ENCODE assay signal across 9 cellular contexts in genomic region chr7:3043544-3044395, GRCh38. TPM values are rescaled to one million over a fixed set of nuclear protein-coding genes. Genes with fewer than 3 reads are reported as not detected.
A peak's percentile ranks its signal among the peaks of the same experiment; 100 is the strongest.
DNase-seq lines count a peak whose midpoint lies in the region; ATAC-seq and FAIRE-seq lines count a peak whose summit lies in the region.
"Had no signal": no experiment of that assay in that cellular context is flagged by ENCODE, and none has a peak within 500 bp of the region (broad histone marks: within the 10 kb centered on the region; RNA-seq: fewer than 3 reads in every experiment).

Gene CARD11 (minus strand): TSS chr7:3043867. CDS start chr7:2958506, 85,361 bp downstream.

- no peak within 1 kb of the TSS for H2AK5ac ChIP-seq in mesendoderm (ENCODE audit: low read length)

- H3K79me2 ChIP-seq in mesendoderm (ENCODE audit: control insufficient read depth, insufficient read depth, low read length) = peaks cover 2% of the 10 kb centered on the region

- peak within 1 kb of the TSS; percentile 97 for H3K18ac ChIP-seq in mesendoderm (ENCODE audit: low read length)

- peak; percentile 55 for DNase-seq in GM19239 (ENCODE audit: insufficient read length, low spot score)
- DNase-seq in NAMALWA (ENCODE audit: low spot score) = peak; percentile 77
- peak; percentile 52 for DNase-seq in activated naive CD4-positive, alpha-beta T cell treated with Interleukin-2 at 50 U/mL for 16 hours
- DNase-seq in mesendoderm = peak; percentile 87
- no peak for DNase-seq in NCI-H524 (lab: John Stamatoyannopoulos, UW)

- peaks cover 3% of the 10 kb centered on the region for H3K79me1 ChIP-seq in mesendoderm (ENCODE audit: low read length)

- no peaks in the 10 kb centered on the region for H3K27me3 ChIP-seq in mesendoderm (ENCODE audit: insufficient read depth, low read length, poor library complexity)

- H3K4ac ChIP-seq in mesendoderm (ENCODE audit: low read depth, low read length) = peak within 1 kb of the TSS; percentile 77

- no peak within 1 kb of the TSS for H4K5ac ChIP-seq in mesendoderm (ENCODE audit: low read length)

- no peak within 1 kb of the TSS for H3K23ac ChIP-seq in mesendoderm (ENCODE audit: low read length)

- no peaks in the 10 kb centered on the region for H3K36me3 ChIP-seq in mesendoderm (ENCODE audit: control insufficient read depth, insufficient read depth, low read length)

- WGBS in mesendoderm (ENCODE audit: extremely low coverage, insufficient coverage, low lambda C conversion rate) = no CpG with 5 or more reads among the region's 45 CpGs

- peak within 1 kb of the TSS; percentile 5 for H2BK15ac ChIP-seq in mesendoderm (replicated peaks; ENCODE audit: low read depth)

- H2BK120ac ChIP-seq in mesendoderm (ENCODE audit: low read depth, low read length) = peak within 1 kb of the TSS; percentile 79

- peak within 1 kb of the TSS; percentile 38 for H3K4me3 ChIP-seq in mesendoderm (ENCODE audit: low read length)

- H3K4me2 ChIP-seq in mesendoderm (ENCODE audit: low read length) = peak within 1 kb of the TSS; percentile 40

- peak; percentile 14 for FAIRE-seq in GM19239 (lab: Jason Lieb, UNC)
- FAIRE-seq: TTC549 had no signal

- peak within 1 kb of the TSS; percentile 89 for H3K56ac ChIP-seq in mesendoderm (ENCODE audit: low read length)

- peak within 1 kb of the TSS; percentile 34 for H3K27ac ChIP-seq in mesendoderm (ENCODE audit: low read depth, low read length)

- ATAC-seq in GM21737 (IDR thresholded peaks at IDR 0.05; ENCODE audit: unreplicated experiment) (no peak), HG03045 (IDR thresholded peaks at IDR 0.05; ENCODE audit: unreplicated experiment) (no peak), HG03439 (IDR thresholded peaks at IDR 0.05; ENCODE audit: unreplicated experiment) (no peak)

- H2BK5ac ChIP-seq in mesendoderm (ENCODE audit: low read length) = no peak within 1 kb of the TSS

- H3K9ac ChIP-seq in mesendoderm (ENCODE audit: low read length) = peak within 1 kb of the TSS; percentile 66

- H4K8ac ChIP-seq in mesendoderm (ENCODE audit: low read depth, low read length) = peak within 1 kb of the TSS; percentile 93

- H3K4me1 ChIP-seq in mesendoderm (ENCODE audit: control insufficient read depth, low read depth, low read length) = no peaks in the 10 kb centered on the region

RNA-seq across cellular contexts. Expression of gene CARD11, which starts in this region (rescaled TPM):
- polyA plus RNA-seq in mesendoderm (2013, experiment 1 of 2) = 22.1 TPM
- polyA plus RNA-seq in mesendoderm (2013, experiment 2 of 2) = 23.6 TPM

Comparison
In these comparisons a context has a peak if more than half of its experiments do, and no peak if none do; other contexts are left out.
1. DNase-seq: peak in GM19239 (single experiment), NAMALWA (single experiment), activated naive CD4-positive, alpha-beta T cell treated with Interleukin-2 at 50 U/mL for 16 hours (single experiment) and mesendoderm (single experiment); none in NCI-H524 (0 of 2).